8 cellular contexts compared by ENCODE assay signal in genomic region chr3:119279101-119279554, GRCh38. TPM values are rescaled to one million over a fixed set of nuclear protein-coding genes. Genes with fewer than 3 reads are reported as not detected.
A peak's percentile ranks its signal among the peaks of the same experiment; 100 is the strongest.
DNase-seq lines count a peak whose midpoint lies in the region; ATAC-seq, FAIRE-seq and TF ChIP-seq lines count a peak whose summit lies in the region.
"Had no signal": no experiment of that assay in that cellular context is flagged by ENCODE, and none has a peak within 500 bp of the region (broad histone marks: within the 10 kb centered on the region; RNA-seq: fewer than 3 reads in every experiment).

No MANE protein-coding gene starts in this region.

- TF ChIP-seq CTCF in endothelial cell of umbilical vein (IDR thresholded peaks at IDR 0.05; ENCODE audit: extremely low read depth in 1 of 2, insufficient read depth in 1 of 2, low read depth in 1 of 2, low read length in 2 of 2) (no peak), thyroid gland (IDR thresholded peaks at IDR 0.05) (no peak)

- H3K9me3 ChIP-seq in endothelial cell of umbilical vein (replicated peaks; ENCODE audit: control insufficient read depth, insufficient read depth, low read length), result no peaks in the 10 kb centered on the region
- no peaks in the 10 kb centered on the region for H3K9me3 ChIP-seq in thyroid gland
- peaks cover 0 to 21% (median 0%) of the 10 kb centered on the region in 3 experiments for H3K9me3 ChIP-seq in naive thymus-derived CD4-positive, alpha-beta T cell (ENCODE audit: control insufficient read depth in 2 of 3, low read length in 3 of 3)

- H3K9me3 Mint-ChIP-seq in naive thymus-derived CD4-positive, alpha-beta T cell, result peaks cover 8 to 29% (median 17%) of the 10 kb centered on the region in 11 donors

- no CpG with 5 or more reads among the region's 6 CpGs for WGBS in mesendoderm (ENCODE audit: extremely low coverage, insufficient coverage, low lambda C conversion rate)
- WGBS in thyroid gland, 2 donors, result 57 to 73% methylated on average over 6 of the region's 6 CpGs

- peak overlapping the region; percentile 59 for H4K5ac ChIP-seq in mesendoderm (ENCODE audit: low read length)

- H3K4me1 Mint-ChIP-seq in naive thymus-derived CD4-positive, alpha-beta T cell, result peaks cover 0 to 23% (median 11%) of the 10 kb centered on the region in 7 donors

- peak overlapping the region; percentile 35 for H3K56ac ChIP-seq in mesendoderm (ENCODE audit: low read length)

- BruUV-seq in endothelial cell of umbilical vein (replicated peaks; lab: Mats Ljungman, UMichigan), result no TSS peak

- DNase-seq in NCI-H748 (lab: John Stamatoyannopoulos, UW; ENCODE audit: unreplicated experiment) (peak; percentile 79), endothelial cell of umbilical vein (ENCODE audit: low read depth, low spot score) (peak; percentile 93), mesendoderm (no peak), thyroid gland (peak in 1 of 2 donors; percentile 55)
- no peak for DNase-seq in naive thymus-derived CD4-positive, alpha-beta T cell
- DNase-seq: naive thymus-derived CD8-positive, alpha-beta T cell had no signal

- H3K4me2 ChIP-seq in endothelial cell of umbilical vein (ENCODE audit: insufficient read depth, low read length), result peak overlapping the region; percentile 1
- H3K4me2 ChIP-seq in mesendoderm (ENCODE audit: low read length), result no peak overlapping the region

- H3K4me1 ChIP-seq in endothelial cell of umbilical vein (ENCODE audit: control insufficient read depth, extremely low read depth, insufficient read depth, low read length), result peaks cover 17% of the 10 kb centered on the region
- peaks cover 3% of the 10 kb centered on the region for H3K4me1 ChIP-seq in mesendoderm (ENCODE audit: control insufficient read depth, low read depth, low read length)
- peaks cover 4 to 6% of the 10 kb centered on the region in 2 donors for H3K4me1 ChIP-seq in thyroid gland
- H3K4me1 ChIP-seq in naive thymus-derived CD4-positive, alpha-beta T cell (ENCODE audit: control insufficient read depth in 2 of 2, insufficient read depth in 2 of 2, low read length in 2 of 2), result peaks cover 0 to 7% of the 10 kb centered on the region in 2 donors

- intact Hi-C loops in endothelial cell of umbilical vein (cut with micrococcal nuclease) (loop anchor here (1.0 to 10.0 kb wide), 5 partner anchors 15 to 276 kb away; partner anchors contain the start of genes ARHGAP31, CD80 and TIMMDC1), thyroid gland (cut with DNase I) (loop anchor here (10.0 kb wide), 3 partner anchors 76 to 186 kb away; partner anchors contain the start of genes POGLUT1 and TMEM39A)
- intact Hi-C loops in naive thymus-derived CD4-positive, alpha-beta T cell (cut with micrococcal nuclease), result loop anchor here in 1 of 2 donors (5.0 kb wide), 1 partner anchor 188 kb away; the partner anchor contains the start of gene POGLUT1

- no peak for ATAC-seq in naive thymus-derived CD4-positive, alpha-beta T cell
- no peak for ATAC-seq in HG02973 (IDR thresholded peaks at IDR 0.05; ENCODE audit: unreplicated experiment)
- no peak for ATAC-seq in GM21447 (IDR thresholded peaks at IDR 0.05; ENCODE audit: unreplicated experiment)
- ATAC-seq: naive thymus-derived CD8-positive, alpha-beta T cell had no signal

- peak overlapping the region; percentile 55 for H2AFZ ChIP-seq in endothelial cell of umbilical vein (ENCODE audit: low read depth, low read length)

- H3K9ac ChIP-seq in endothelial cell of umbilical vein (replicated peaks; ENCODE audit: extremely low read depth, insufficient read depth, low read length) (peak overlapping the region; percentile 19), mesendoderm (ENCODE audit: low read length) (no peak overlapping the region)

- H2BK15ac ChIP-seq in mesendoderm (replicated peaks; ENCODE audit: low read depth), result no peak overlapping the region

- peak; percentile 88 for FAIRE-seq in endothelial cell of umbilical vein (lab: Jason Lieb, UNC)

- H3K79me2 ChIP-seq in endothelial cell of umbilical vein (ENCODE audit: control insufficient read depth, insufficient read depth, low read length), result no peaks in the 10 kb centered on the region
- H3K79me2 ChIP-seq in mesendoderm (ENCODE audit: control insufficient read depth, insufficient read depth, low read length), result no peaks in the 10 kb centered on the region

- peak; percentile 47 for TF ChIP-seq POLR2A in endothelial cell of umbilical vein (IDR thresholded peaks at IDR 0.05; ENCODE audit: low read depth, low read length)
- no peak for TF ChIP-seq POLR2A in thyroid gland (IDR thresholded peaks at IDR 0.05)

- H3K36me3 Mint-ChIP-seq in naive thymus-derived CD4-positive, alpha-beta T cell, result peaks cover 6 to 16% (median 13%) of the 10 kb centered on the region in 5 donors

- H3K18ac ChIP-seq in mesendoderm (ENCODE audit: low read length), result no peak overlapping the region

- H3K4me3 ChIP-seq in endothelial cell of umbilical vein (replicated peaks in 1 of 3; ENCODE audit: insufficient read depth in 1 of 3, low read depth in 1 of 3, low read length in 3 of 3) (no peak overlapping the region), mesendoderm (ENCODE audit: low read length) (no peak overlapping the region), thyroid gland (replicated peaks in 1 of 3) (no peak overlapping the region)
- no peak overlapping the region for H3K4me3 ChIP-seq in naive thymus-derived CD4-positive, alpha-beta T cell (ENCODE audit: low read length)

- H3K27me3 ChIP-seq in endothelial cell of umbilical vein (ENCODE audit: control insufficient read depth in 2 of 2, insufficient read depth in 2 of 2, low read length in 2 of 2) (no peaks in the 10 kb centered on the region), mesendoderm (ENCODE audit: insufficient read depth, low read length, poor library complexity) (no peaks in the 10 kb centered on the region), thyroid gland (no peaks in the 10 kb centered on the region)
- no peaks in the 10 kb centered on the region for H3K27me3 ChIP-seq in naive thymus-derived CD4-positive, alpha-beta T cell (ENCODE audit: control insufficient read depth in 2 of 2, insufficient read depth in 2 of 2, low read length in 2 of 2)

- POLR2A ChIA-PET in endothelial cell of umbilical vein (lab: Charles Lee), result interaction anchor here (1.0 kb wide), 1 partner anchor 16 kb away, joined by 4 read pairs; no protein-coding TSS in a partner anchor
- POLR2A ChIA-PET in naive thymus-derived CD4-positive, alpha-beta T cell (lab: Charles Lee), result no interaction called here

- H2BK5ac ChIP-seq in mesendoderm (ENCODE audit: low read length), result peak overlapping the region; percentile 6

- H3K27me3 Mint-ChIP-seq in naive thymus-derived CD4-positive, alpha-beta T cell, result no peaks in the 10 kb centered on the region
- H3K27me3 Mint-ChIP-seq: naive thymus-derived CD8-positive, alpha-beta T cell had no signal

- H2BK120ac ChIP-seq in mesendoderm (ENCODE audit: low read depth, low read length), result peak overlapping the region; percentile 29

- H3K4ac ChIP-seq in mesendoderm (ENCODE audit: low read depth, low read length), result no peak overlapping the region

- no peaks in the 10 kb centered on the region for H4K20me1 ChIP-seq in endothelial cell of umbilical vein (replicated peaks; ENCODE audit: control insufficient read depth, extremely low read depth, insufficient read depth, low read length)

- H3K27ac Mint-ChIP-seq in naive thymus-derived CD4-positive, alpha-beta T cell, result no peak overlapping the region

- no peak overlapping the region for H4K8ac ChIP-seq in mesendoderm (ENCODE audit: low read depth, low read length)

- no peak overlapping the region for H3K23ac ChIP-seq in mesendoderm (ENCODE audit: low read length)

- dilution Hi-C loops in endothelial cell of umbilical vein (cut with MboI; ENCODE audit: extremely low pct_ligation_motif_present, low sequenced_read_pairs), result no loop called here

- H3K36me3 ChIP-seq in endothelial cell of umbilical vein (ENCODE audit: control insufficient read depth in 2 of 2, extremely low read depth in 1 of 2, insufficient read depth in 2 of 2, low read length in 2 of 2) (no peaks in the 10 kb centered on the region), mesendoderm (ENCODE audit: control insufficient read depth, insufficient read depth, low read length) (no peaks in the 10 kb centered on the region), thyroid gland (no peaks in the 10 kb centered on the region)
- no peaks in the 10 kb centered on the region for H3K36me3 ChIP-seq in naive thymus-derived CD4-positive, alpha-beta T cell (ENCODE audit: control insufficient read depth in 2 of 3, insufficient read depth in 3 of 3, low read length in 3 of 3)

- no peak overlapping the region for H2AK5ac ChIP-seq in mesendoderm (ENCODE audit: low read length)

- CTCF ChIA-PET in endothelial cell of umbilical vein (lab: Charles Lee), result interaction anchor here (0.8 to 3.1 kb wide), 4 partner anchors 16 to 402 kb away, joined by 3 to 11 read pairs (median 4); partner anchors contain the start of gene ARHGAP31
- CTCF ChIA-PET in naive thymus-derived CD4-positive, alpha-beta T cell (lab: Charles Lee), result interaction anchor here (0.6 to 0.8 kb wide), 2 partner anchors 46 to 74 kb away, joined by 3 read pairs; no protein-coding TSS in a partner anchor

- no peaks in the 10 kb centered on the region for H3K9me1 ChIP-seq in endothelial cell of umbilical vein (replicated peaks; ENCODE audit: control insufficient read depth, extremely low read depth, insufficient read depth, low read length)

- H3K4me3 Mint-ChIP-seq in naive thymus-derived CD4-positive, alpha-beta T cell, result no peak overlapping the region
- H3K4me3 Mint-ChIP-seq: naive thymus-derived CD8-positive, alpha-beta T cell had no signal

- H3K27ac ChIP-seq in endothelial cell of umbilical vein (ENCODE audit: insufficient read depth, low read depth, low read length) (peak overlapping the region; percentile 66), mesendoderm (ENCODE audit: low read depth, low read length) (no peak overlapping the region), thyroid gland (peak overlapping the region; percentile 31 to 45 (median 43))
- H3K27ac ChIP-seq in naive thymus-derived CD4-positive, alpha-beta T cell (ENCODE audit: low read depth, low read length), result no peak overlapping the region

- H3K79me1 ChIP-seq in mesendoderm (ENCODE audit: low read length), result no peaks in the 10 kb centered on the region

RNA-seq across cellular contexts. Expression of gene ARHGAP31, which starts 15.1 kb away (rescaled TPM):
- total RNA-seq in endothelial cell of umbilical vein (64.8 and 65.8 TPM in 2 replicates), thyroid gland (10 to 100 TPM; 40.0 to 78.9 (median 55.0) TPM)
- polyA plus RNA-seq in endothelial cell of umbilical vein, result 20.1 and 25.5 TPM in 2 replicates
- 22.9 and 25.4 TPM in 2 replicates for polyA plus RNA-seq in endothelial cell of umbilical vein (2011; cell fraction: cytosol; rRNA removed)
- 26.6 and 29.0 TPM in 2 replicates for polyA plus RNA-seq in endothelial cell of umbilical vein (2011; cell fraction: nucleus; rRNA removed)
- 17.0 and 24.7 TPM in 2 replicates for polyA plus RNA-seq in endothelial cell of umbilical vein (2012)
- polyA minus RNA-seq in endothelial cell of umbilical vein, result 78.6 and 96.2 TPM in 2 replicates
- polyA minus RNA-seq in endothelial cell of umbilical vein (2011; cell fraction: cytosol; rRNA and poly(A)+ RNA removed), result not detected
- polyA minus RNA-seq in endothelial cell of umbilical vein (2011; cell fraction: nucleus; rRNA and poly(A)+ RNA removed), result 39.7 and 43.3 TPM in 2 replicates
- 2.5 TPM for polyA plus RNA-seq in mesendoderm (2013, experiment 1 of 2)
- 2.4 TPM for polyA plus RNA-seq in mesendoderm (2013, experiment 2 of 2)
- 10 to 100 TPM in 1 of 5 experiments, 1 to 10 TPM in 4; 3.0 to 11.9 (median 3.1) TPM for total RNA-seq in naive thymus-derived CD4-positive, alpha-beta T cell
- 1 to 10 TPM; 1.2 to 3.0 TPM for polyA plus RNA-seq in naive thymus-derived CD4-positive, alpha-beta T cell

RNA-seq across cellular contexts. Expression of gene B4GALT4, which starts 38.5 kb away (rescaled TPM):
- 7.0 and 7.1 TPM in 2 replicates for total RNA-seq in endothelial cell of umbilical vein
- 3.1 and 3.7 TPM in 2 replicates for polyA plus RNA-seq in endothelial cell of umbilical vein
- 2.8 and 3.5 TPM in 2 replicates for polyA plus RNA-seq in endothelial cell of umbilical vein (2011; cell fraction: cytosol; rRNA removed)
- polyA plus RNA-seq in endothelial cell of umbilical vein (2011; cell fraction: nucleus; rRNA removed), result 9.5 and 13.1 TPM in 2 replicates
- 4.7 and 5.0 TPM in 2 replicates for polyA plus RNA-seq in endothelial cell of umbilical vein (2012)
- 5.1 and 8.0 TPM in 2 replicates for polyA minus RNA-seq in endothelial cell of umbilical vein
- polyA minus RNA-seq in endothelial cell of umbilical vein (2011; cell fraction: cytosol; rRNA and poly(A)+ RNA removed), result 1.8 TPM
- 6.5 and 8.4 TPM in 2 replicates for polyA minus RNA-seq in endothelial cell of umbilical vein (2011; cell fraction: nucleus; rRNA and poly(A)+ RNA removed)
- polyA plus RNA-seq in mesendoderm (2013, experiment 1 of 2), result 16.6 TPM
- 17.0 TPM for polyA plus RNA-seq in mesendoderm (2013, experiment 2 of 2)
- total RNA-seq in thyroid gland, result 10 to 100 TPM; 18.8 to 23.5 (median 21.3) TPM
- total RNA-seq in naive thymus-derived CD4-positive, alpha-beta T cell, result 10 to 100 TPM; 18.0 to 39.8 (median 31.9) TPM
- 10 to 100 TPM; 17.9 to 29.6 TPM for polyA plus RNA-seq in naive thymus-derived CD4-positive, alpha-beta T cell

Comparison
In these comparisons a context has a peak if more than half of its experiments do, and no peak if none do; other contexts are left out.
1. DNase-seq: peak in NCI-H748 (single experiment) and endothelial cell of umbilical vein (single experiment); none in mesendoderm (single experiment) and naive thymus-derived CD4-positive, alpha-beta T cell (0 of 9).
2. H3K27ac ChIP-seq: peak in endothelial cell of umbilical vein (single experiment) and thyroid gland (3 of 3); none in mesendoderm (single experiment) and naive thymus-derived CD4-positive, alpha-beta T cell (single experiment).